ENCODE assay signal across 31 cellular contexts in the genomic region with DNA sequence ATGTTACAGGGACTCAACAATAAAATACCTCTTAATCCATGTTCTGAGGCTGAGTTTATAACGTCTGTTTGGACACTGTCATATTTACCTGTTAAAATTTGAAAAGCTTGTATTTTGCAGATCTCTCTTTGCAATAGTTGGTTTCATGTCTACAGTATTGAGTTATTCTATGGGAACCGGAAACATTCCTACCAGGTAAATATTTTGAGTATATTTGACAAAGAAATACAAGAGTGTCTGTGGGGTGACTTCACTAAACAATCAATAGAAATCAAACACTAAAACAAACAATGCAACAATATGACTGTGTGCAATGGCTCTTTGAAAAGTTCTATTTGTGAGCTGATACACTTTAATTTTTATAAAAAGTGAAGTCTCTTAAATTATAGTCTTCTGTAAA.
"Had no signal": no experiment of that assay in that cellular context is flagged by ENCODE, and none has a peak within 500 bp of the region (broad histone marks: within the 10 kb centered on the region; RNA-seq: fewer than 3 reads in every experiment).

No MANE protein-coding gene starts in this region.

- FAIRE-seq: kidney, TTC549, urothelium cell line had no signal

- H3K4me1 Mint-ChIP-seq: activated CD4-positive, alpha-beta T cell treated with anti-CD3 and anti-CD28 coated beads, Interleukin-2, amount 10 ng/mL, durations not matched to agents 24 days and 14 days; activated naive CD4-positive, alpha-beta T cell treated with anti-CD3 and anti-CD28 coated beads, Interleukin-2, amount 50 U/mL, for 24 hours; activated naive CD8-positive, alpha-beta T cell treated with anti-CD3 and anti-CD28 coated beads, Interleukin-2, amount 50 U/mL, for 24 hours; immature natural killer cell; stimulated activated effector memory CD8-positive, alpha-beta T cell treated with anti-CD3 and anti-CD28 coated beads, Interleukin-12 subunit alpha, Interleukin-12 subunit beta, amount 100 ng/mL, for 72 hours had no signal

- H3K9me3 ChIP-seq: breast epithelium, esophagus muscularis mucosa, heart left ventricle, neutrophil, ovary, right lobe of liver, thoracic aorta had no signal

- H3K36me3 Mint-ChIP-seq: activated CD4-positive, alpha-beta memory T cell treated with anti-CD3 and anti-CD28 coated beads for 36 hours; activated naive CD4-positive, alpha-beta T cell treated with anti-CD3 and anti-CD28 coated beads, Interleukin-2, amount 50 U/mL, for 24 hours; immature natural killer cell; stimulated activated effector memory CD8-positive, alpha-beta T cell treated with anti-CD3 and anti-CD28 coated beads, Interleukin-12 subunit alpha, Interleukin-12 subunit beta, amount 100 ng/mL, for 72 hours had no signal

- H3K27ac ChIP-seq: breast epithelium, esophagus muscularis mucosa, foreskin keratinocyte, heart left ventricle, neutrophil, ovary, right lobe of liver, thoracic aorta, WERI-Rb-1 had no signal

- H3K27me3 Mint-ChIP-seq: activated CD4-positive, alpha-beta memory T cell treated with anti-CD3 and anti-CD28 coated beads for 36 hours; activated naive CD4-positive, alpha-beta T cell treated with anti-CD3 and anti-CD28 coated beads, Interleukin-2, amount 50 U/mL, for 24 hours; activated naive CD8-positive, alpha-beta T cell treated with anti-CD3 and anti-CD28 coated beads, Interleukin-2, amount 50 U/mL, for 24 hours; activated T-cell treated with anti-CD3 and anti-CD28 coated beads, Interleukin-2, amount 50 U/mL, for 24 hours; progenitor cell of endocrine pancreas; stimulated activated naive CD8-positive, alpha-beta T cell treated with anti-CD3 and anti-CD28 coated beads, Interleukin-15, Interleukin-2, amounts not matched to agents 100 ng/mL and 50 ng/mL, for 24 hours had no signal

- H3K27ac Mint-ChIP-seq: activated CD4-positive, alpha-beta memory T cell treated with anti-CD3 and anti-CD28 coated beads for 36 hours; activated CD4-positive, alpha-beta T cell treated with anti-CD3 and anti-CD28 coated beads, Interleukin-2, amount 10 ng/mL, durations not matched to agents 24 days and 14 days; activated naive CD4-positive, alpha-beta T cell treated with anti-CD3 and anti-CD28 coated beads, Interleukin-2, amount 50 U/mL, for 24 hours; activated naive CD8-positive, alpha-beta T cell treated with anti-CD3 and anti-CD28 coated beads, Interleukin-2, amount 50 U/mL, for 24 hours; activated T-cell treated with anti-CD3 and anti-CD28 coated beads, Interleukin-2, amount 50 U/mL, for 24 hours; immature natural killer cell; nephron progenitor cell; progenitor cell of endocrine pancreas; stimulated activated effector memory CD8-positive, alpha-beta T cell treated with anti-CD3 and anti-CD28 coated beads, Interleukin-12 subunit alpha, Interleukin-12 subunit beta, amount 100 ng/mL, for 72 hours; stimulated activated naive CD8-positive, alpha-beta T cell treated with anti-CD3 and anti-CD28 coated beads, Interleukin-15, Interleukin-2, amounts not matched to agents 100 ng/mL and 50 ng/mL, for 24 hours had no signal

- DNase-seq: activated CD4-positive, alpha-beta memory T cell treated with anti-CD3 and anti-CD28 coated beads for 36 hours; activated CD4-positive, alpha-beta T cell treated with anti-CD3 and anti-CD28 coated beads, Interleukin-2, amount 10 ng/mL, durations not matched to agents 24 days and 14 days; activated CD4-positive, CD25-positive, alpha-beta regulatory T cell treated with anti-CD3 and anti-CD28 coated beads, Interleukin-2, amount 50 U/mL, for 72 hours; activated CD8-positive, alpha-beta memory T cell treated with anti-CD3 and anti-CD28 coated beads, Interleukin-2, amount 50 U/mL, for 48 hours; activated gamma-delta T cell treated with Interleukin-2 at 50 U/mL for 16 hours; activated naive CD8-positive, alpha-beta T cell treated with anti-CD3 and anti-CD28 coated beads, Interleukin-2, amount 50 U/mL, for 24 hours; activated T-cell treated with anti-CD3 and anti-CD28 coated beads, Interleukin-2, amount 50 U/mL, for 24 hours; amygdala; central memory CD4-positive, alpha-beta T cell; foreskin keratinocyte; heart left ventricle; hypothalamus; immature natural killer cell; kidney; left colon; nephron progenitor cell; ovary; right lobe of liver; stimulated activated CD4-positive, alpha-beta T cell treated with anti-CD3 and anti-CD28 coated beads, Interleukin-4, amount 100 ng/mL, for 24 hours; trophoblast cell; WERI-Rb-1 had no signal

- H3K4me3 Mint-ChIP-seq: activated CD4-positive, alpha-beta memory T cell treated with anti-CD3 and anti-CD28 coated beads for 36 hours; activated CD4-positive, alpha-beta T cell treated with anti-CD3 and anti-CD28 coated beads, Interleukin-2, amount 10 ng/mL, durations not matched to agents 24 days and 14 days; activated naive CD4-positive, alpha-beta T cell treated with anti-CD3 and anti-CD28 coated beads, Interleukin-2, amount 50 U/mL, for 24 hours; activated naive CD8-positive, alpha-beta T cell treated with anti-CD3 and anti-CD28 coated beads, Interleukin-2, amount 50 U/mL, for 24 hours; activated T-cell treated with anti-CD3 and anti-CD28 coated beads, Interleukin-2, amount 50 U/mL, for 24 hours; immature natural killer cell; nephron progenitor cell; stimulated activated effector memory CD8-positive, alpha-beta T cell treated with anti-CD3 and anti-CD28 coated beads, Interleukin-12 subunit alpha, Interleukin-12 subunit beta, amount 100 ng/mL, for 72 hours; stimulated activated naive CD8-positive, alpha-beta T cell treated with anti-CD3 and anti-CD28 coated beads, Interleukin-15, Interleukin-2, amounts not matched to agents 100 ng/mL and 50 ng/mL, for 24 hours had no signal

- H3K4me1 ChIP-seq: breast epithelium, right lobe of liver had no signal

- ATAC-seq: activated naive CD8-positive, alpha-beta T cell treated with anti-CD3 and anti-CD28 coated beads, Interleukin-2, amount 50 U/mL, for 24 hours; foreskin keratinocyte; heart left ventricle; left colon; stimulated activated effector memory CD8-positive, alpha-beta T cell treated with anti-CD3 and anti-CD28 coated beads, Interleukin-12 subunit alpha, Interleukin-12 subunit beta, amount 100 ng/mL, for 72 hours had no signal

- H3K9me3 Mint-ChIP-seq: activated naive CD4-positive, alpha-beta T cell treated with anti-CD3 and anti-CD28 coated beads, Interleukin-2, amount 50 U/mL, for 24 hours had no signal

- H3K27me3 ChIP-seq: breast epithelium, esophagus muscularis mucosa, foreskin keratinocyte, heart left ventricle, neutrophil, ovary, right lobe of liver had no signal

- H3K4me3 ChIP-seq: breast epithelium, esophagus muscularis mucosa, heart left ventricle, ovary, right lobe of liver, thoracic aorta had no signal

- H3K36me3 ChIP-seq: breast epithelium, esophagus muscularis mucosa, heart left ventricle, neutrophil, ovary, right lobe of liver, thoracic aorta, WERI-Rb-1 had no signal
